Comparison of ENCODE assay signal across 9 cellular contexts in genomic region chr1:61052393-61053280, GRCh38. TPM values are rescaled to one million over a fixed set of nuclear protein-coding genes. Genes with fewer than 3 reads are reported as not detected.
DNase-seq lines count a peak whose midpoint lies in the region; ATAC-seq, FAIRE-seq and TF ChIP-seq lines count a peak whose summit lies in the region.
"Had no signal": no experiment of that assay in that cellular context is flagged by ENCODE, and none has a peak within 500 bp of the region (broad histone marks: within the 10 kb centered on the region; RNA-seq: fewer than 3 reads in every experiment).

No MANE protein-coding gene starts in this region.

- H3K27ac ChIP-seq in psoas muscle = peak overlapping the region; percentile 97

- peak overlapping the region; percentile 79 for H3K4me3 ChIP-seq in psoas muscle

- no peaks in the 10 kb centered on the region for H3K27me3 ChIP-seq in psoas muscle (ENCODE audit: insufficient read depth in 3 of 3, low read length in 2 of 3)

- WGBS in psoas muscle, 3 donors = 19 to 44% (median 27%) methylated on average over 15 of the region's 15 CpGs

- intact Hi-C loops in psoas muscle (cut with DNase I) = loop anchor here (1.0 to 10.0 kb wide), 6 partner anchors 32 to 672 kb away; partner anchors contain the start of gene TM2D1 (in 1 of the 2)

- no peak for TF ChIP-seq CTCF in psoas muscle (IDR thresholded peaks at IDR 0.05)

- FAIRE-seq in HTR-8/SVneo (lab: Jason Lieb, UNC) = no peak

- TF ChIP-seq POLR2A in erythroblast (IDR thresholded peaks at IDR 0.05; ENCODE audit: low read length) = no peak

- peak; percentile 85 for DNase-seq in NCI-H2029 treated with DMSO at 0.1 percent for 48 hours (lab: John Stamatoyannopoulos, UW)
- peak; percentile 59 to 80 for DNase-seq in erythroblast (lab: John Stamatoyannopoulos, UW)
- DNase-seq in psoas muscle = no peak
- DNase-seq in stimulated activated CD4-positive, alpha-beta T cell treated with anti-CD3 and anti-CD28 coated beads, Interleukin-4, amount 100 ng/mL, for 24 hours = no peak
- no peak for DNase-seq in HTR-8/SVneo (ENCODE audit: insufficient read length, low spot score)
- no peak for DNase-seq in GOT3 (lab: John Stamatoyannopoulos, UW)
- DNase-seq: NCI-H69 had no signal

- H3K36me3 ChIP-seq in ES-I3 (ENCODE audit: insufficient read depth, low read length) = no peaks in the 10 kb centered on the region
- no peaks in the 10 kb centered on the region for H3K36me3 ChIP-seq in psoas muscle (ENCODE audit: insufficient read depth in 1 of 2, low read depth in 1 of 2)

- H3K9ac ChIP-seq in ES-I3 (ENCODE audit: low read depth, low read length) = peak overlapping the region; percentile 18; the same call in 1 of the 2 replicates

- ATAC-seq in psoas muscle (no peak), HG02759 (IDR thresholded peaks at IDR 0.05; ENCODE audit: unreplicated experiment) (no peak)

- H3K4me1 ChIP-seq in ES-I3 (ENCODE audit: insufficient read depth, low read length) (peaks cover 11% of the 10 kb centered on the region), psoas muscle (peaks cover 34% of the 10 kb centered on the region)

- H3K9me3 ChIP-seq in ES-I3 (ENCODE audit: control insufficient read depth, insufficient read depth, low read length) = no peaks in the 10 kb centered on the region
- no peaks in the 10 kb centered on the region for H3K9me3 ChIP-seq in psoas muscle

RNA-seq across cellular contexts. Expression of gene NFIA, which starts 29.7 kb away (rescaled TPM):
- 10 to 100 TPM; 30.6 to 42.7 (median 42.3) TPM for total RNA-seq in psoas muscle
- 10 to 100 TPM in 1 of 3 donors, 1 to 10 TPM in 2; 4.0 to 11.7 (median 4.2) TPM for polyA plus RNA-seq in psoas muscle

Comparison
In these comparisons a context has a peak if more than half of its experiments do, and no peak if none do; other contexts are left out.
1. DNase-seq: peak in NCI-H2029 treated with DMSO at 0.1 percent for 48 hours (single experiment) and erythroblast (2 of 2); none in psoas muscle (0 of 2), stimulated activated CD4-positive, alpha-beta T cell treated with anti-CD3 and anti-CD28 coated beads, Interleukin-4, amount 100 ng/mL, for 24 hours (single experiment), HTR-8/SVneo (single experiment) and GOT3 (single experiment).